ENCODE assay signal across 1 cellular context in the genomic region with DNA sequence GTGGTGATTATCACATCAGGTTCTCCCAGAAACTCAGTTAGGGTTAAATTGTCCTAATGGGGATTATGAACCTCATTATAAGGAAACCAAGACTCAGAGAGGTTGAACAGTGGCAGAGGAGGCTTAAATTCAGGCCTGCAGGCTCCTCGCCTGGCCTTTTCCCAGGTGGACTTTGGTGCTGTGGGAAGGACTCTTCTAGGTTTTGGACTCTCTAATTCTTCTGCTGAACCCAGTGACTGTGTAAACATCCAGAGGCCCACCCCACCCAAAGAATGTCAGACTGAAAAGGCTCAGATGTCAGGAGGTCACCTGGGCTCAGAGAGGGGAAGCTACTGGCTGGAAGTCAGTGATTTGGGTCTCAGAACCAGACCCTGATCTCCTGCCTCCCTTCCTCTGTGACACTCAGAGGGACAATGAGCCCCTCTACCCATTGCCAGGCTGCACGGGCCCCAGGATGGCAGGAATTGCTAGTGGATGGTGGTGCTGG.
TF ChIP-seq lines count a peak whose summit lies in the region.

No MANE protein-coding gene starts in this region.

TF ChIP-seq in HepG2, 621 proteins besides CTCF, POLR2A, EP300 and RAD21 (continued from another document and continues in another):
- TF ChIP-seq, protein P1, sequence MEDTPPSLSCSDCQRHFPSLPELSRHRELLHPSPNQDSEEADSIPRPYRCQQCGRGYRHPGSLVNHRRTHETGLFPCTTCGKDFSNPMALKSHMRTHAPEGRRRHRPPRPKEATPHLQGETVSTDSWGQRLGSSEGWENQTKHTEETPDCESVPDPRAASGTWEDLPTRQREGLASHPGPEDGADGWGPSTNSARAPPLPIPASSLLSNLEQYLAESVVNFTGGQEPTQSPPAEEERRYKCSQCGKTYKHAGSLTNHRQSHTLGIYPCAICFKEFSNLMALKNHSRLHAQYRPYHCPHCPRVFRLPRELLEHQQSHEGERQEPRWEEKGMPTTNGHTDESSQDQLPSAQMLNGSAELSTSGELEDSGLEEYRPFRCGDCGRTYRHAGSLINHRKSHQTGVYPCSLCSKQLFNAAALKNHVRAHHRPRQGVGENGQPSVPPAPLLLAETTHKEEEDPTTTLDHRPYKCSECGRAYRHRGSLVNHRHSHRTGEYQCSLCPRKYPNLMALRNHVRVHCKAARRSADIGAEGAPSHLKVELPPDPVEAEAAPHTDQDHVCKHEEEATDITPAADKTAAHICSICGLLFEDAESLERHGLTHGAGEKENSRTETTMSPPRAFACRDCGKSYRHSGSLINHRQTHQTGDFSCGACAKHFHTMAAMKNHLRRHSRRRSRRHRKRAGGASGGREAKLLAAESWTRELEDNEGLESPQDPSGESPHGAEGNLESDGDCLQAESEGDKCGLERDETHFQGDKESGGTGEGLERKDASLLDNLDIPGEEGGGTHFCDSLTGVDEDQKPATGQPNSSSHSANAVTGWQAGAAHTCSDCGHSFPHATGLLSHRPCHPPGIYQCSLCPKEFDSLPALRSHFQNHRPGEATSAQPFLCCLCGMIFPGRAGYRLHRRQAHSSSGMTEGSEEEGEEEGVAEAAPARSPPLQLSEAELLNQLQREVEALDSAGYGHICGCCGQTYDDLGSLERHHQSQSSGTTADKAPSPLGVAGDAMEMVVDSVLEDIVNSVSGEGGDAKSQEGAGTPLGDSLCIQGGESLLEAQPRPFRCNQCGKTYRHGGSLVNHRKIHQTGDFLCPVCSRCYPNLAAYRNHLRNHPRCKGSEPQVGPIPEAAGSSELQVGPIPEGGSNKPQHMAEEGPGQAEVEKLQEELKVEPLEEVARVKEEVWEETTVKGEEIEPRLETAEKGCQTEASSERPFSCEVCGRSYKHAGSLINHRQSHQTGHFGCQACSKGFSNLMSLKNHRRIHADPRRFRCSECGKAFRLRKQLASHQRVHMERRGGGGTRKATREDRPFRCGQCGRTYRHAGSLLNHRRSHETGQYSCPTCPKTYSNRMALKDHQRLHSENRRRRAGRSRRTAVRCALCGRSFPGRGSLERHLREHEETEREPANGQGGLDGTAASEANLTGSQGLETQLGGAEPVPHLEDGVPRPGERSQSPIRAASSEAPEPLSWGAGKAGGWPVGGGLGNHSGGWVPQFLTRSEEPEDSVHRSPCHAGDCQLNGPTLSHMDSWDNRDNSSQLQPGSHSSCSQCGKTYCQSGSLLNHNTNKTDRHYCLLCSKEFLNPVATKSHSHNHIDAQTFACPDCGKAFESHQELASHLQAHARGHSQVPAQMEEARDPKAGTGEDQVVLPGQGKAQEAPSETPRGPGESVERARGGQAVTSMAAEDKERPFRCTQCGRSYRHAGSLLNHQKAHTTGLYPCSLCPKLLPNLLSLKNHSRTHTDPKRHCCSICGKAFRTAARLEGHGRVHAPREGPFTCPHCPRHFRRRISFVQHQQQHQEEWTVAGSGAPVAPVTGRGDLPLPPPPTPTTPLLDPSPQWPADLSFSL (CRISPR knock-in tag; IDR thresholded peaks at IDR 0.05): no peak
- TF ChIP-seq MAFK (conservative IDR thresholded peaks at IDR 0.05 in 1 of 2, IDR thresholded peaks at IDR 0.05 in 1 of 2; ENCODE audit: low read length in 2 of 2) (no peak), ZNF800 (CRISPR knock-in tag; IDR thresholded peaks at IDR 0.05) (no peak), MLLT10 (CRISPR knock-in tag; IDR thresholded peaks at IDR 0.05) (no peak), ZNF674 (CRISPR knock-in tag; IDR thresholded peaks at IDR 0.05; ENCODE audit: low read depth) (no peak), NR2F2 (IDR thresholded peaks at IDR 0.05; ENCODE audit: borderline replicate concordance, low read depth) (peak; percentile 87), JARID2 (CRISPR knock-in tag; IDR thresholded peaks at IDR 0.05; ENCODE audit: insufficient replicate concordance) (no peak), ATRX (CRISPR knock-in tag; IDR thresholded peaks at IDR 0.05; ENCODE audit: borderline replicate concordance) (no peak), KLF12 (CRISPR knock-in tag; IDR thresholded peaks at IDR 0.05; ENCODE audit: borderline replicate concordance) (no peak; the same call in 1 of the 2 replicates), SCMH1 (CRISPR knock-in tag; IDR thresholded peaks at IDR 0.05; ENCODE audit: borderline replicate concordance) (no peak), ZNF746 (CRISPR knock-in tag; IDR thresholded peaks at IDR 0.05) (no peak), HOMEZ (CRISPR knock-in tag; IDR thresholded peaks at IDR 0.05; ENCODE audit: low read depth) (no peak), SNAPC2 (CRISPR knock-in tag; IDR thresholded peaks at IDR 0.05) (no peak), HIC2 (CRISPR knock-in tag; IDR thresholded peaks at IDR 0.05; ENCODE audit: low read depth) (no peak), ZNF260 (CRISPR knock-in tag; IDR thresholded peaks at IDR 0.05; ENCODE audit: borderline replicate concordance, low read depth) (no peak), FOXK1 (CRISPR knock-in tag; IDR thresholded peaks at IDR 0.05; ENCODE audit: borderline replicate concordance, low read depth) (peak; percentile 29; the same call in 1 of the 2 replicates)
- TF ChIP-seq, protein P2, sequence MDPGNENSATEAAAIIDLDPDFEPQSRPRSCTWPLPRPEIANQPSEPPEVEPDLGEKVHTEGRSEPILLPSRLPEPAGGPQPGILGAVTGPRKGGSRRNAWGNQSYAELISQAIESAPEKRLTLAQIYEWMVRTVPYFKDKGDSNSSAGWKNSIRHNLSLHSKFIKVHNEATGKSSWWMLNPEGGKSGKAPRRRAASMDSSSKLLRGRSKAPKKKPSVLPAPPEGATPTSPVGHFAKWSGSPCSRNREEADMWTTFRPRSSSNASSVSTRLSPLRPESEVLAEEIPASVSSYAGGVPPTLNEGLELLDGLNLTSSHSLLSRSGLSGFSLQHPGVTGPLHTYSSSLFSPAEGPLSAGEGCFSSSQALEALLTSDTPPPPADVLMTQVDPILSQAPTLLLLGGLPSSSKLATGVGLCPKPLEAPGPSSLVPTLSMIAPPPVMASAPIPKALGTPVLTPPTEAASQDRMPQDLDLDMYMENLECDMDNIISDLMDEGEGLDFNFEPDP (CRISPR knock-in tag; conservative IDR thresholded peaks at IDR 0.05): no peak
- TF ChIP-seq, protein P3, sequence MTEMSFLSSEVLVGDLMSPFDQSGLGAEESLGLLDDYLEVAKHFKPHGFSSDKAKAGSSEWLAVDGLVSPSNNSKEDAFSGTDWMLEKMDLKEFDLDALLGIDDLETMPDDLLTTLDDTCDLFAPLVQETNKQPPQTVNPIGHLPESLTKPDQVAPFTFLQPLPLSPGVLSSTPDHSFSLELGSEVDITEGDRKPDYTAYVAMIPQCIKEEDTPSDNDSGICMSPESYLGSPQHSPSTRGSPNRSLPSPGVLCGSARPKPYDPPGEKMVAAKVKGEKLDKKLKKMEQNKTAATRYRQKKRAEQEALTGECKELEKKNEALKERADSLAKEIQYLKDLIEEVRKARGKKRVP (CRISPR knock-in tag; IDR thresholded peaks at IDR 0.05): no peak
- TF ChIP-seq, protein P4, sequence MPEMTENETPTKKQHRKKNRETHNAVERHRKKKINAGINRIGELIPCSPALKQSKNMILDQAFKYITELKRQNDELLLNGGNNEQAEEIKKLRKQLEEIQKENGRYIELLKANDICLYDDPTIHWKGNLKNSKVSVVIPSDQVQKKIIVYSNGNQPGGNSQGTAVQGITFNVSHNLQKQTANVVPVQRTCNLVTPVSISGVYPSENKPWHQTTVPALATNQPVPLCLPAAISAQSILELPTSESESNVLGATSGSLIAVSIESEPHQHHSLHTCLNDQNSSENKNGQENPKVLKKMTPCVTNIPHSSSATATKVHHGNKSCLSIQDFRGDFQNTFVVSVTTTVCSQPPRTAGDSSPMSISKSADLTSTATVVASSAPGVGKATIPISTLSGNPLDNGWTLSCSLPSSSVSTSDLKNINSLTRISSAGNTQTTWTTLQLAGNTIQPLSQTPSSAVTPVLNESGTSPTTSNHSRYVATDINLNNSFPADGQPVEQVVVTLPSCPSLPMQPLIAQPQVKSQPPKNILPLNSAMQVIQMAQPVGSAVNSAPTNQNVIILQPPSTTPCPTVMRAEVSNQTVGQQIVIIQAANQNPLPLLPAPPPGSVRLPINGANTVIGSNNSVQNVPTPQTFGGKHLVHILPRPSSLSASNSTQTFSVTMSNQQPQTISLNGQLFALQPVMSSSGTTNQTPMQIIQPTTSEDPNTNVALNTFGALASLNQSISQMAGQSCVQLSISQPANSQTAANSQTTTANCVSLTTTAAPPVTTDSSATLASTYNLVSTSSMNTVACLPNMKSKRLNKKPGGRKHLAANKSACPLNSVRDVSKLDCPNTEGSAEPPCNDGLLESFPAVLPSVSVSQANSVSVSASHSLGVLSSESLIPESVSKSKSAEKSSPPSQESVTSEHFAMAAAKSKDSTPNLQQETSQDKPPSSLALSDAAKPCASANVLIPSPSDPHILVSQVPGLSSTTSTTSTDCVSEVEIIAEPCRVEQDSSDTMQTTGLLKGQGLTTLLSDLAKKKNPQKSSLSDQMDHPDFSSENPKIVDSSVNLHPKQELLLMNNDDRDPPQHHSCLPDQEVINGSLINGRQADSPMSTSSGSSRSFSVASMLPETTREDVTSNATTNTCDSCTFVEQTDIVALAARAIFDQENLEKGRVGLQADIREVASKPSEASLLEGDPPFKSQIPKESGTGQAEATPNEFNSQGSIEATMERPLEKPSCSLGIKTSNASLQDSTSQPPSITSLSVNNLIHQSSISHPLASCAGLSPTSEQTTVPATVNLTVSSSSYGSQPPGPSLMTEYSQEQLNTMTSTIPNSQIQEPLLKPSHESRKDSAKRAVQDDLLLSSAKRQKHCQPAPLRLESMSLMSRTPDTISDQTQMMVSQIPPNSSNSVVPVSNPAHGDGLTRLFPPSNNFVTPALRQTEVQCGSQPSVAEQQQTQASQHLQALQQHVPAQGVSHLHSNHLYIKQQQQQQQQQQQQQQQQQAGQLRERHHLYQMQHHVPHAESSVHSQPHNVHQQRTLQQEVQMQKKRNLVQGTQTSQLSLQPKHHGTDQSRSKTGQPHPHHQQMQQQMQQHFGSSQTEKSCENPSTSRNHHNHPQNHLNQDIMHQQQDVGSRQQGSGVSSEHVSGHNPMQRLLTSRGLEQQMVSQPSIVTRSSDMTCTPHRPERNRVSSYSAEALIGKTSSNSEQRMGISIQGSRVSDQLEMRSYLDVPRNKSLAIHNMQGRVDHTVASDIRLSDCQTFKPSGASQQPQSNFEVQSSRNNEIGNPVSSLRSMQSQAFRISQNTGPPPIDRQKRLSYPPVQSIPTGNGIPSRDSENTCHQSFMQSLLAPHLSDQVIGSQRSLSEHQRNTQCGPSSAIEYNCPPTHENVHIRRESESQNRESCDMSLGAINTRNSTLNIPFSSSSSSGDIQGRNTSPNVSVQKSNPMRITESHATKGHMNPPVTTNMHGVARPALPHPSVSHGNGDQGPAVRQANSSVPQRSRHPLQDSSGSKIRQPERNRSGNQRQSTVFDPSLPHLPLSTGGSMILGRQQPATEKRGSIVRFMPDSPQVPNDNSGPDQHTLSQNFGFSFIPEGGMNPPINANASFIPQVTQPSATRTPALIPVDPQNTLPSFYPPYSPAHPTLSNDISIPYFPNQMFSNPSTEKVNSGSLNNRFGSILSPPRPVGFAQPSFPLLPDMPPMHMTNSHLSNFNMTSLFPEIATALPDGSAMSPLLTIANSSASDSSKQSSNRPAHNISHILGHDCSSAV (CRISPR knock-in tag; IDR thresholded peaks at IDR 0.05; ENCODE audit: borderline replicate concordance): no peak
